Comparison of ENCODE assay signal across 8 cellular contexts in the genomic region with DNA sequence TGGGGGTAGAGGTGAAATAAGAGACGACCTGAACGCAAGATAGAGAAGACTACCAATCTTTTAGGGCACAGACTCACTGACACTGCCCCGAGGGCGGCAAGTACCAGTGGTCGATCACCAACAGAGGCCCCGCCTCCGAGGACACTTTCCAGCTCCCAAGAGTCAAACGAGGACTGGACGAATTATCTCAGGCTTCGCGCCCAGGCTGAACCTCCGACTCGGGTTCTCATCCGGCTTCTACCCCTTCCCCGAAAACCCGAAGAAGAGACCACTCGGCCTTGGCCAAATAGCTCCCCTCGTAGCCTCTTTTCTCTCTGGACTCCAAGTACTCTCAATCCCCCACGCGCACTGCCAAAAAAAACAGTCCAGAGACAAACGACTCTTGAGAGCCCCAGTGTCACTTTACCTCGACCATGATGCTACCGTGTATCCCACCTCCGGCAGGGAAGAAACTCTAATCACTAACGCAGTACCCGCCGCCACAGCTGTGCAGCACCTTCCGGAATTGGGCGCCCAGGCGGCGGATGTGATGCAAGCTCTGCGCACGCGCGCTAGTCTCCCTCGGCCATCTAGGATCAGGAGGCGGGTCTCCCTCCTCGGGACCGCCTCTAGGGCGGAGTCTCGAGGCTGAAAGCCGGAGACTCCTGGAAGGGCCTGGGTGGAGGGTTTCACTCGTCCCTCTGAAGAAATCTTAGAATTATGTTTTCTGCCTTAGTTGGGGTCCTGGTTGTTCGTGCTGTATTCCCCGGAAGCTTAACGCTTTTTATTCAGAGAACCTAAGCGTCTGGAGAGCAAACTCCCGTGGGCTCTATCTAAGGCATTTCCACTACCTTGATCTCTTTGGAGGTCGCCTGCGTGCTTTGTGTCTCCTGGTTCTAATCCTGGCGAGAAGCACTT. TPM values are rescaled to one million over a fixed set of nuclear protein-coding genes. Genes with fewer than 3 reads are reported as not detected.
DNase-seq lines count a peak whose midpoint lies in the region; ATAC-seq and TF ChIP-seq lines count a peak whose summit lies in the region.

PLRG1 (minus strand) TSS at position 507 of the 897 bp plus-strand sequence; CDS start at position 415, 92 bp downstream.

- in situ Hi-C loops in Panc1 (cut with HindIII; ENCODE audit: low pct_unique_long_range_greater_than_20kb, low sequenced_read_pairs): no loop called here

- H3K4me3 ChIP-seq in Panc1 (ENCODE audit: low read depth in 2 of 2, low read length in 2 of 2): peak within 1 kb of the TSS; percentile 96
- peak within 1 kb of the TSS; percentile 83 to 99 for H3K4me3 ChIP-seq in mucosa of rectum (ENCODE audit: low read length in 2 of 2)

- CTCF ChIA-PET in Panc1 (lab: Charles Lee): interaction anchor here (0.6 to 0.8 kb wide), 2 partner anchors 18 to 69 kb away, joined by 3 to 5 read pairs; no protein-coding TSS in a partner anchor

- H3K27me3 ChIP-seq in Panc1 (ENCODE audit: control insufficient read depth, insufficient read depth, low read length) (no peaks in the 10 kb centered on the region), mucosa of rectum (ENCODE audit: control insufficient read depth in 2 of 2, insufficient read depth in 2 of 2, low read length in 2 of 2) (no peaks in the 10 kb centered on the region)

- no peak for TF ChIP-seq CTCF in Panc1 (IDR thresholded peaks at IDR 0.05)

- BruUV-seq in Panc1 (replicated peaks; lab: Mats Ljungman, UMichigan): TSS peak; percentile 82

- H3K4me3 Mint-ChIP-seq in activated T-cell treated with anti-CD3 and anti-CD28 coated beads, Interleukin-2, amount 50 U/mL, for 4 hours: peak within 1 kb of the TSS; percentile 100

- H3K36me3 ChIP-seq in Panc1 (ENCODE audit: control insufficient read depth, insufficient read depth, low read length): peaks cover 19% of the 10 kb centered on the region
- peaks cover 15 to 18% of the 10 kb centered on the region in 2 donors for H3K36me3 ChIP-seq in mucosa of rectum (ENCODE audit: control insufficient read depth in 2 of 2, insufficient read depth in 2 of 2, low read length in 2 of 2)

- peak within 1 kb of the TSS; percentile 89 for H3K27ac ChIP-seq in Panc1 (ENCODE audit: low read length)
- peak within 1 kb of the TSS; percentile 44 to 60 for H3K27ac ChIP-seq in mucosa of rectum (ENCODE audit: low read depth in 2 of 2, low read length in 2 of 2)

- no peaks in the 10 kb centered on the region for H3K9me3 ChIP-seq in Panc1 (ENCODE audit: control insufficient read depth, insufficient read depth, low read depth, low read length)
- H3K9me3 ChIP-seq in mucosa of rectum (ENCODE audit: control insufficient read depth in 2 of 2, low read length in 2 of 2): no peaks in the 10 kb centered on the region

- H3K27me3 Mint-ChIP-seq in activated T-cell treated with anti-CD3 and anti-CD28 coated beads, Interleukin-2, amount 50 U/mL, for 4 hours (ENCODE audit: low read depth): no peaks in the 10 kb centered on the region

- H3K9ac ChIP-seq in mucosa of rectum (ENCODE audit: low read depth in 1 of 2, low read length in 2 of 2): peak within 1 kb of the TSS; percentile 80 to 97

- ATAC-seq in GM21723 (IDR thresholded peaks at IDR 0.05; ENCODE audit: unreplicated experiment) (peak; percentile 98), Panc1 (peak; percentile 99)
- peak; percentile 99 for ATAC-seq in activated T-cell treated with anti-CD3 and anti-CD28 coated beads, Interleukin-2, amount 50 U/mL, for 4 hours

- no peaks in the 10 kb centered on the region for H3K9me3 Mint-ChIP-seq in activated T-cell treated with anti-CD3 and anti-CD28 coated beads, Interleukin-2, amount 50 U/mL, for 4 hours

- POLR2A ChIA-PET in Panc1 (lab: Charles Lee): interaction anchor here (0.7 kb wide), 2 partner anchors 45 to 133 kb away, joined by 3 to 13 read pairs; no protein-coding TSS in a partner anchor

- H3K4me1 Mint-ChIP-seq in activated T-cell treated with anti-CD3 and anti-CD28 coated beads, Interleukin-2, amount 50 U/mL, for 4 hours (ENCODE audit: low read depth): peaks cover 21% of the 10 kb centered on the region

- DNase-seq in DMS53 treated with DMSO at 0.1 percent for 48 hours (lab: John Stamatoyannopoulos, UW; ENCODE audit: unreplicated experiment) (peak; percentile 81), KG1 (lab: John Stamatoyannopoulos, UW) (peak; percentile 74), Panc1 (ENCODE audit: low read depth, low spot score) (peak; percentile 67), erythroblast (lab: John Stamatoyannopoulos, UW) (peak; percentile 96 to 98)
- peak; percentile 95 for DNase-seq in activated T-cell treated with anti-CD3 and anti-CD28 coated beads, Interleukin-2, amount 50 U/mL, for 4 hours
- DNase-seq in stimulated activated CD8-positive, alpha-beta memory T cell treated with anti-CD3 and anti-CD28 coated beads, Interleukin-4, amount 100 ng/mL, for 48 hours: peak; percentile 96

- TF ChIP-seq POLR2A in erythroblast (IDR thresholded peaks at IDR 0.05; ENCODE audit: low read length): peak; percentile 91

- H3K4me1 ChIP-seq in Panc1 (ENCODE audit: control insufficient read depth, insufficient read depth, low read length) (peaks cover 8% of the 10 kb centered on the region), mucosa of rectum (ENCODE audit: control insufficient read depth in 2 of 2, insufficient read depth in 2 of 2, low read length in 2 of 2) (peaks cover 9 to 11% of the 10 kb centered on the region in 2 donors)

- H3K36me3 Mint-ChIP-seq in activated T-cell treated with anti-CD3 and anti-CD28 coated beads, Interleukin-2, amount 50 U/mL, for 4 hours (ENCODE audit: insufficient read depth): peaks cover 15% of the 10 kb centered on the region

- intact Hi-C loops in Panc1 (cut with micrococcal nuclease; ENCODE audit: unreplicated experiment): loop anchor here (5.0 to 10.0 kb wide), 2 partner anchors 227 to 805 kb away; no protein-coding TSS in a partner anchor

RNA-seq across cellular contexts. Expression of gene PLRG1, which starts in this region (rescaled TPM):
- total RNA-seq in Panc1 (2021; ENCODE audit: unreplicated experiment): 66.1 TPM
- polyA plus RNA-seq in Panc1 (2012; ENCODE audit: insufficient read length): 38.4 TPM
- total RNA-seq in activated T-cell treated with anti-CD3 and anti-CD28 coated beads, Interleukin-2, amount 50 U/mL, for 4 hours: 100 to 1,000 TPM; 122 to 135 (median 133) TPM

Comparison
In these comparisons a context has a peak if more than half of its experiments do, and no peak if none do; other contexts are left out.
1. Peak in every context shown above with its lines: DNase-seq, ATAC-seq, H3K4me3 ChIP-seq and H3K27ac ChIP-seq.